2 cellular contexts compared by ENCODE assay signal in genomic region chr16:21698169-21699032, GRCh38.
TF ChIP-seq lines count a peak whose summit lies in the region.

No MANE protein-coding gene starts in this region.

TF ChIP-seq in HEK293, 187 proteins besides CTCF, POLR2A, EP300 and RAD21:
- TF ChIP-seq OVOL3 (tag by site-specific recombination; IDR thresholded peaks at IDR 0.05) = no peak
- TF ChIP-seq BCL6B (tag by site-specific recombination; IDR thresholded peaks at IDR 0.05) = 0 out of 2 replicates have a peak, but pooled peaks have one; percentile 9

TF ChIP-seq in H1, 55 proteins besides CTCF, POLR2A, EP300 and RAD21:
- TF ChIP-seq CBX8 (IDR thresholded peaks at IDR 0.05; ENCODE audit: borderline replicate concordance, low read depth, low read length) (no peak), KDM1A (IDR thresholded peaks at IDR 0.05; ENCODE audit: borderline replicate concordance, low read length) (no peak), KDM4A (IDR thresholded peaks at IDR 0.05; ENCODE audit: low read depth, low read length, severe bottlenecking) (no peak), ATF2 (IDR thresholded peaks at IDR 0.05; ENCODE audit: low read length) (no peak), MAFK (IDR thresholded peaks at IDR 0.05; ENCODE audit: low read depth, low read length) (no peak), SRF (IDR thresholded peaks at IDR 0.05; ENCODE audit: low read depth, low read length) (no peak), USF2 (IDR thresholded peaks at IDR 0.05; ENCODE audit: low read length) (no peak), PHF8 (conservative IDR thresholded peaks at IDR 0.05; ENCODE audit: low read depth, low read length) (no peak), SP2 (IDR thresholded peaks at IDR 0.05; ENCODE audit: low read length) (no peak), SUZ12 (IDR thresholded peaks at IDR 0.05; ENCODE audit: low read length) (no peak), JUND (IDR thresholded peaks at IDR 0.05; ENCODE audit: low read length) (no peak)
